ENCODE assay signal across 29 cellular contexts in genomic region chr6:79028641-79029314, GRCh38.
DNase-seq lines count a peak whose midpoint lies in the region; ATAC-seq and TF ChIP-seq lines count a peak whose summit lies in the region.
"Had no signal": no experiment of that assay in that cellular context is flagged by ENCODE, and none has a peak within 500 bp of the region (broad histone marks: within the 10 kb centered on the region; RNA-seq: fewer than 3 reads in every experiment).

No MANE protein-coding gene starts in this region.

- no peaks in the 10 kb centered on the region for H3K9me3 Mint-ChIP-seq in activated naive CD4-positive, alpha-beta T cell treated with anti-CD3 and anti-CD28 coated beads, Interleukin-2, amount 50 U/mL, for 24 hours
- no peaks in the 10 kb centered on the region for H3K9me3 Mint-ChIP-seq in nephron progenitor cell
- H3K9me3 Mint-ChIP-seq: activated naive CD8-positive, alpha-beta T cell treated with anti-CD3 and anti-CD28 coated beads, Interleukin-2, amount 10 ng/mL, durations not matched to agents 7 days and 5 days; T-helper 2 cell treated with Interferon-gamma antibody and Interleukin-4, amounts not matched to agents 5 μg/mL and 100 μg/mL, for 36 hours had no signal

- no peak for TF ChIP-seq CTCF in nephron progenitor cell (IDR thresholded peaks at IDR 0.05)

- no peak overlapping the region for H3K9ac ChIP-seq in adipocyte (ENCODE audit: low read length)
- H3K9ac ChIP-seq: BLaER1 treated with 17β-estradiol and CSF1 and Interleukin-3, amounts not matched to agents 10 nM and 100 nM had no signal

- peaks cover 15% of the 10 kb centered on the region for H3K4me1 ChIP-seq in adipocyte (ENCODE audit: control insufficient read depth, insufficient read depth, low read length)
- H3K4me1 ChIP-seq: A549; BLaER1 treated with 17β-estradiol and CSF1 and Interleukin-3, amounts not matched to agents 10 nM and 100 nM; right atrium auricular region had no signal

- ATAC-seq in HG03159 (IDR thresholded peaks at IDR 0.05; ENCODE audit: unreplicated experiment), result no peak
- ATAC-seq: A549; activated CD8-positive, alpha-beta T cell treated with anti-CD3 and anti-CD28 coated beads, Interleukin-2, amount 10 ng/mL, durations not matched to agents 7 days and 5 days; left lung; Right ventricle myocardium inferior had no signal

- peaks cover 31% of the 10 kb centered on the region for H3K36me3 Mint-ChIP-seq in activated naive CD4-positive, alpha-beta T cell treated with anti-CD3 and anti-CD28 coated beads, Interleukin-2, amount 50 U/mL, for 24 hours
- H3K36me3 Mint-ChIP-seq in nephron progenitor cell (ENCODE audit: low read depth), result peaks cover 65% of the 10 kb centered on the region

- no peaks in the 10 kb centered on the region for H3K9me3 ChIP-seq in adipocyte (ENCODE audit: control insufficient read depth, low read length)
- H3K9me3 ChIP-seq: A549; ascending aorta; BLaER1 treated with 17β-estradiol and CSF1 and Interleukin-3, amounts not matched to agents 10 nM and 100 nM; left lung; right atrium auricular region; stomach had no signal

- no peak overlapping the region for H3K4me3 Mint-ChIP-seq in activated naive CD4-positive, alpha-beta T cell treated with anti-CD3 and anti-CD28 coated beads, Interleukin-2, amount 50 U/mL, for 24 hours
- H3K4me3 Mint-ChIP-seq in nephron progenitor cell, result no peak overlapping the region
- H3K4me3 Mint-ChIP-seq: activated CD8-positive, alpha-beta T cell treated with anti-CD3 and anti-CD28 coated beads, Interleukin-2, amount 10 ng/mL, durations not matched to agents 7 days and 5 days; activated naive CD8-positive, alpha-beta T cell treated with anti-CD3 and anti-CD28 coated beads, Interleukin-2, amount 10 ng/mL, durations not matched to agents 7 days and 5 days; T-helper 2 cell treated with Interferon-gamma antibody and Interleukin-4, amounts not matched to agents 5 μg/mL and 100 μg/mL, for 36 hours had no signal

- H3K27me3 ChIP-seq in adipocyte (replicated peaks; ENCODE audit: control insufficient read depth, insufficient read depth, low read length), result no peaks in the 10 kb centered on the region
- H3K27me3 ChIP-seq: ascending aorta; BLaER1 treated with 17β-estradiol and CSF1 and Interleukin-3, amounts not matched to agents 10 nM and 100 nM; left lung; right atrium auricular region; stomach had no signal

- no peak overlapping the region for H3K4me3 ChIP-seq in adipocyte (ENCODE audit: low read length)
- H3K4me3 ChIP-seq: A549; ascending aorta; BLaER1 treated with 17β-estradiol and CSF1 and Interleukin-3, amounts not matched to agents 10 nM and 100 nM; left lung; right atrium auricular region; stomach had no signal

- H3K36me3 ChIP-seq in adipocyte (ENCODE audit: control insufficient read depth, insufficient read depth, low read length, severe bottlenecking), result peaks cover 14% of the 10 kb centered on the region

- H3K4me1 Mint-ChIP-seq in activated naive CD4-positive, alpha-beta T cell treated with anti-CD3 and anti-CD28 coated beads, Interleukin-2, amount 50 U/mL, for 24 hours, result peaks cover 59% of the 10 kb centered on the region
- H3K4me1 Mint-ChIP-seq in nephron progenitor cell, result no peaks in the 10 kb centered on the region

- DNase-seq in activated naive CD4-positive, alpha-beta T cell treated with Interleukin-2 at 50 U/mL for 16 hours, result no peak
- DNase-seq in GM04503 (ENCODE audit: low read depth) (peak; percentile 27), adipocyte (ENCODE audit: low read depth) (peak; percentile 22), nephron progenitor cell (no peak), inferior parietal cortex (ENCODE audit: extremely low spot score) (no peak), NCI-H1048 (lab: John Stamatoyannopoulos, UW) (no peak)
- DNase-seq: activated CD4-positive, CD25-positive, alpha-beta regulatory T cell treated with anti-CD3 and anti-CD28 coated beads, Interleukin-2, amount 50 U/mL, for 72 hours; activated CD8-positive, alpha-beta T cell treated with anti-CD3 and anti-CD28 coated beads, Interleukin-2, amount 10 ng/mL, durations not matched to agents 7 days and 5 days; activated effector memory CD4-positive, alpha-beta T cell treated with anti-CD3 and anti-CD28 coated beads, Interleukin-2, amount 50 U/mL, for 16 hours; activated naive CD8-positive, alpha-beta T cell treated with anti-CD3 and anti-CD28 coated beads, Interleukin-2, amount 10 ng/mL, durations not matched to agents 7 days and 5 days; cortex of kidney; effector memory CD4-positive, alpha-beta T cell; GF-D8; glutamatergic neuron; left lung; mesenchymal stem cell; NCI-H1436; NCI-H345; NCI-H748 treated with DMSO at 0.1 percent for 48 hours; stimulated activated CD4-positive, alpha-beta T cell treated with anti-CD3 and anti-CD28 coated beads, Interleukin-2, amount 100 ng/mL, for 24 hours; stomach had no signal

- H3K27me3 Mint-ChIP-seq in activated naive CD4-positive, alpha-beta T cell treated with anti-CD3 and anti-CD28 coated beads, Interleukin-2, amount 50 U/mL, for 24 hours, result no peaks in the 10 kb centered on the region
- no peaks in the 10 kb centered on the region for H3K27me3 Mint-ChIP-seq in nephron progenitor cell (ENCODE audit: low read depth, poor library complexity)
- H3K27me3 Mint-ChIP-seq: activated naive CD8-positive, alpha-beta T cell treated with anti-CD3 and anti-CD28 coated beads, Interleukin-2, amount 10 ng/mL, durations not matched to agents 7 days and 5 days had no signal

- peak overlapping the region; percentile 63 for H3K27ac Mint-ChIP-seq in activated naive CD4-positive, alpha-beta T cell treated with anti-CD3 and anti-CD28 coated beads, Interleukin-2, amount 50 U/mL, for 24 hours
- peak overlapping the region; percentile 22 for H3K27ac Mint-ChIP-seq in nephron progenitor cell
- H3K27ac Mint-ChIP-seq: activated CD8-positive, alpha-beta T cell treated with anti-CD3 and anti-CD28 coated beads, Interleukin-2, amount 10 ng/mL, durations not matched to agents 7 days and 5 days; activated naive CD8-positive, alpha-beta T cell treated with anti-CD3 and anti-CD28 coated beads, Interleukin-2, amount 10 ng/mL, durations not matched to agents 7 days and 5 days had no signal

Comparison
In these comparisons a context has a peak if more than half of its experiments do, and no peak if none do; other contexts are left out.
1. DNase-seq: peak in GM04503 (single experiment) and adipocyte (single experiment); none in activated naive CD4-positive, alpha-beta T cell treated with Interleukin-2 at 50 U/mL for 16 hours (single experiment), nephron progenitor cell (single experiment), inferior parietal cortex (single experiment) and NCI-H1048 (single experiment).